Comparison of ENCODE assay signal across 9 cellular contexts in genomic region chr2:128513416-128514283, GRCh38.
DNase-seq lines count a peak whose midpoint lies in the region; ATAC-seq, FAIRE-seq and TF ChIP-seq lines count a peak whose summit lies in the region.
"Had no signal": no experiment of that assay in that cellular context is flagged by ENCODE, and none has a peak within 500 bp of the region (broad histone marks: within the 10 kb centered on the region; RNA-seq: fewer than 3 reads in every experiment).

No MANE protein-coding gene starts in this region.

- H3K9me3 ChIP-seq in Loucy (ENCODE audit: insufficient read depth, low read depth, low read length) = no peaks in the 10 kb centered on the region

- no peak for FAIRE-seq in GM19239 (lab: Jason Lieb, UNC)

- H3K4me3 ChIP-seq in GM12865 (ENCODE audit: low read depth, low read length) (no peak overlapping the region), Loucy (ENCODE audit: low read length, poor library complexity, severe bottlenecking) (no peak overlapping the region)

- H3K4me2 ChIP-seq in Loucy (ENCODE audit: low read depth, low read length, poor library complexity, severe bottlenecking) = no peak overlapping the region

- H3K27me3 ChIP-seq in Loucy (ENCODE audit: insufficient read depth, low read length, poor library complexity, severe bottlenecking) = no peaks in the 10 kb centered on the region

- ATAC-seq in GM21786 (IDR thresholded peaks at IDR 0.05; ENCODE audit: unreplicated experiment) = peak; percentile 78

- no peaks in the 10 kb centered on the region for H3K36me3 ChIP-seq in Loucy (ENCODE audit: insufficient read depth, low read length)

- H3K79me2 ChIP-seq in Loucy (ENCODE audit: insufficient read depth, low read length) = no peaks in the 10 kb centered on the region

- no peaks in the 10 kb centered on the region for H4K20me1 ChIP-seq in Loucy (ENCODE audit: insufficient read depth, low read length, poor library complexity, severe bottlenecking)

- H3K9me2 ChIP-seq in Loucy (replicated peaks; ENCODE audit: low read depth, low read length) = no peaks in the 10 kb centered on the region

- no peak overlapping the region for H2AFZ ChIP-seq in Loucy (ENCODE audit: low read length)

- H3K9ac ChIP-seq in Loucy (ENCODE audit: low read depth, low read length, poor library complexity, severe bottlenecking) = peak overlapping the region; percentile 25

- DNase-seq in GM12865 (ENCODE audit: low read depth) (peak; percentile 26), hippocampal formation (lab: John Stamatoyannopoulos, UW) (peak; percentile 13 to 14), DMS79 (lab: John Stamatoyannopoulos, UW) (no peak), GM19239 (ENCODE audit: insufficient read length, low spot score) (no peak), ureter (ENCODE audit: low spot score) (no peak), GM03348 (ENCODE audit: low spot score) (no peak)
- DNase-seq: NCI-H1436 treated with DMSO at 0.1 percent for 48 hours had no signal

- H3K4me1 ChIP-seq in Loucy (ENCODE audit: insufficient read depth, low read length, poor library complexity, severe bottlenecking) = peaks cover 8% of the 10 kb centered on the region

- TF ChIP-seq CTCF in GM12865 (IDR thresholded peaks at IDR 0.05; ENCODE audit: insufficient read depth, low read depth, low read length, missing control alignments) = no peak
- TF ChIP-seq CTCF in Loucy (conservative IDR thresholded peaks at IDR 0.05; ENCODE audit: low read length) = no peak

- H3F3A ChIP-seq in Loucy (ENCODE audit: low read depth) = no peaks in the 10 kb centered on the region

Comparison
In these comparisons a context has a peak if more than half of its experiments do, and no peak if none do; other contexts are left out.
1. DNase-seq: peak in GM12865 (single experiment) and hippocampal formation (2 of 2); none in DMS79 (single experiment), GM19239 (single experiment), ureter (single experiment) and GM03348 (single experiment).